In the genomic region with DNA sequence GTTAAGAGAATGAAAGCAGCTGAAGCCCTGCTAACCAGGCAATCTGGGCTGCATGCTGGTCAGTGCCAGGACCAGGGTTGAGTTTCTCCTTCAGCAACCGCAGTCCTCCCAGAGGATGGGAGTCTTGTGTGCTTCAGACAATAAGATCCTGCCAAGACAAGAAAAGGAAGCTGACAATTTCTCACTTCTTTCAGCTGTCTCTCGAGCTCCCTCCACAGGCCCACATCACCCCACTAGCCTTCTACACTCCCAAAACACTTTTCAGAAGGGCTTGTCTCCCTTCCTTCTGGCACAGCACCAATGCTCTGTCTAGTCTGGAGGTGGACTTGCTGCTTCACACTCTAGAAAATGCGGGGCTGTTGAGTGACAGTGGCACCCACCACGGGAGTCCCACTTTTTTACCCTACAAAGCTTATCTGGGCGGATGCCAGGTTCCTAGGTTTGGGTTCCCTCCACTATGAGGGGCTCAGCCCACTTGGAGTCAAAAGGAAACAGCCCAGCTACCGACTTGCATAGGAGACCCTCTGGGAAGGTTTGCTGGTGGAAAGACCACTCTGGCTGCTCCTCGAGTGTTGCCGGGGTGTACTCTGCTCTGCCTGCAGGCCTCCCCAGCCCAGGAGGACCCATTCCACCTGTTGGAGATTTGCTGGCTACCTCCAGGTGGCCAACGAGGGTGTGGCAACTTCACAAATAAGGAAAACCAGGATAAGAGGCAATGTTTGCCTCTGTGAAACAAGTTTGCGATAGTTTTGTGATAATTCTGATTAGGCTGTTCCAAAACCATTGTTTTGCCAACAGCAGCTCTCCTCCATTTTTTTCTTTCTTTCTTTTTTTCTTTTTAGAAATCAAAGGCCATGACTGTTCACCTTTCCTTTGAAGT, we compare ENCODE assay signal across 8 cellular contexts.
DNase-seq lines count a peak whose midpoint lies in the region; ATAC-seq and TF ChIP-seq lines count a peak whose summit lies in the region.

No MANE protein-coding gene starts in this region.

- peaks cover 28 to 44% of the 10 kb centered on the region in 2 donors for H3K4me1 ChIP-seq in mucosa of rectum (ENCODE audit: control insufficient read depth in 2 of 2, insufficient read depth in 2 of 2, low read length in 2 of 2)
- no peaks in the 10 kb centered on the region for H3K4me1 ChIP-seq in SJCRH30

- in situ Hi-C loops in KBM-7 (cut with MboI; ENCODE audit: low pct_unique_long_range_greater_than_20kb, low sequenced_read_pairs), result no loop called here

- H3K9ac ChIP-seq in mucosa of rectum (ENCODE audit: low read depth in 1 of 2, low read length in 2 of 2), result peak overlapping the region in 1 of 2 donors; percentile 12

- H3K9me3 ChIP-seq in mucosa of rectum (ENCODE audit: control insufficient read depth in 2 of 2, low read length in 2 of 2), result no peaks in the 10 kb centered on the region
- H3K9me3 ChIP-seq in SJCRH30 (replicated peaks), result no peaks in the 10 kb centered on the region

- peaks cover 6% of the 10 kb centered on the region for H3K27me3 Mint-ChIP-seq in activated T-cell treated with anti-CD3 and anti-CD28 coated beads, Interleukin-2, amount 50 U/mL, for 24 hours

- H3K4me3 ChIP-seq in BJ (ENCODE audit: low read depth, low read length), result no peak overlapping the region
- no peak overlapping the region for H3K4me3 ChIP-seq in mucosa of rectum (ENCODE audit: low read length in 2 of 2)
- H3K4me3 ChIP-seq in SJCRH30, result no peak overlapping the region

- H3K36me3 ChIP-seq in BJ (ENCODE audit: control insufficient read depth, insufficient read depth, low read length) (no peaks in the 10 kb centered on the region), mucosa of rectum (ENCODE audit: control insufficient read depth in 2 of 2, insufficient read depth in 2 of 2, low read length in 2 of 2) (no peaks in the 10 kb centered on the region), SJCRH30 (no peaks in the 10 kb centered on the region)

- peak; percentile 28 for TF ChIP-seq CTCF in BJ (IDR thresholded peaks at IDR 0.05; ENCODE audit: insufficient read depth, low read depth, low read length)

- CTCF ChIA-PET in BJ (lab: Yijun Ruan, JAX), result interaction anchor here (0.7 to 1.9 kb wide), 8 partner anchors 8 to 219 kb away, joined by 3 to 6 read pairs (median 5); no protein-coding TSS in a partner anchor

- no peaks in the 10 kb centered on the region for H3K36me3 Mint-ChIP-seq in activated T-cell treated with anti-CD3 and anti-CD28 coated beads, Interleukin-2, amount 50 U/mL, for 24 hours (ENCODE audit: low read depth)

- no peak overlapping the region for H3K27ac Mint-ChIP-seq in activated T-cell treated with anti-CD3 and anti-CD28 coated beads, Interleukin-2, amount 50 U/mL, for 24 hours

- POLR2A ChIA-PET in BJ (lab: Charles Lee), result no interaction called here

- no peak overlapping the region for H3K4me3 Mint-ChIP-seq in activated T-cell treated with anti-CD3 and anti-CD28 coated beads, Interleukin-2, amount 50 U/mL, for 24 hours

- peaks cover 21% of the 10 kb centered on the region for H3K4me1 Mint-ChIP-seq in activated T-cell treated with anti-CD3 and anti-CD28 coated beads, Interleukin-2, amount 50 U/mL, for 24 hours (ENCODE audit: low read depth)

- H3K9me3 Mint-ChIP-seq in activated T-cell treated with anti-CD3 and anti-CD28 coated beads, Interleukin-2, amount 50 U/mL, for 24 hours, result no peaks in the 10 kb centered on the region

- no peak for DNase-seq in BJ (ENCODE audit: low read depth)
- DNase-seq in KBM-7, result peak; percentile 80
- DNase-seq in activated T-cell treated with anti-CD3 and anti-CD28 coated beads, Interleukin-2, amount 50 U/mL, for 24 hours, result peak; percentile 54
- DNase-seq in SJCRH30, result no peak
- no peak for DNase-seq in NCI-H1930 (lab: John Stamatoyannopoulos, UW)

- H3K27ac ChIP-seq in mucosa of rectum (ENCODE audit: low read depth in 2 of 2, low read length in 2 of 2), result peak overlapping the region; percentile 43 to 50
- no peak overlapping the region for H3K27ac ChIP-seq in SJCRH30

- H3K27me3 ChIP-seq in BJ (ENCODE audit: control insufficient read depth, insufficient read depth, low read length) (no peaks in the 10 kb centered on the region), mucosa of rectum (ENCODE audit: control insufficient read depth in 2 of 2, insufficient read depth in 2 of 2, low read length in 2 of 2) (no peaks in the 10 kb centered on the region), SJCRH30 (no peaks in the 10 kb centered on the region; the same call in 1 of the 2 replicates)

- ATAC-seq in GM19035 (IDR thresholded peaks at IDR 0.05; ENCODE audit: unreplicated experiment) (peak; percentile 60), HG03469 (IDR thresholded peaks at IDR 0.05; ENCODE audit: unreplicated experiment) (no peak)

Comparison
In these comparisons a context has a peak if more than half of its experiments do, and no peak if none do; other contexts are left out.
1. DNase-seq: peak in KBM-7 (single experiment) and activated T-cell treated with anti-CD3 and anti-CD28 coated beads, Interleukin-2, amount 50 U/mL, for 24 hours (single experiment); none in BJ (single experiment), SJCRH30 (0 of 2) and NCI-H1930 (0 of 2).